Comparison of ENCODE assay signal across 26 cellular contexts in the genomic region with DNA sequence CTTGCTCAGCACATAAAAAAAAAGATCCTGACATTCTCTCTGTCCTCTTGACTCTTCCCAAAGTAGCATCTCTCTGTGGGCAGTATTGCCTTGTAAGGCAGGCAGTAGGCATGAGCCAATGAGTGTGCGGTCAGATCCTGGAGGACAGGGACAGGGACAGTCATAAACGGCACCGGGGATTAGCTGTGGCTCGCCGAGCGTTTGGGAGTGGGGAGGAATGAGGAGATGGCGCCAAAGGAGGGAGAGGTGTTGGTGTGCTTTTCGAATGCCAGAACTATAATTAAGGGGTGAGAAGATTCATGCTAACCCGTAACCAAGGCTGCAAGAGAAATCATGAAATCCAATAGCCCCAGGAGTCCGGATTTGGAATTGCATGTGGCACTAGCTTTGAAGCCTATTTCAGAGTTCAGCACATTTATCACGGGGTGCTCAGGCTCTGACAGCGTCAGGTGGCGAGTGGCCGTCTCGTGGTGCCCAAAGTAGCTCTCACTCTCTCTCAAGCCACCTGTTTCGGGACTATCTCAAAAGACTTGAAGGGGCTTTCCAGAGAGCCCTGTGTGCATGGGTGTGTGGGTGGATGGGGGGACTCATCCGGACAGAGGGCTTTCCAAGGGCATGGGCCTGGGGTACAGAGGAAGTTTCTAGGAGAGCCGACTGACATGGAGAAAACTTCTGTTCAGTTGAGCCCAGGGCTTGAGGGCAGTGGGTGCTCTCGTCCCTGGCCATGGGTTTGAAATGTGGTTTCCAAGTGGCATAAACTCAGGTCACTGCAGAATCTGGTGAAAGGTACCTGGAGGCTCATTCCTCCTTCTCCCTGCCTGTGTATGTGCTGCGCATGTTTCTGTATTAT. TPM values are rescaled to one million over a fixed set of nuclear protein-coding genes. Genes with fewer than 3 reads are reported as not detected.
DNase-seq lines count a peak whose midpoint lies in the region; ATAC-seq and TF ChIP-seq lines count a peak whose summit lies in the region.
"Had no signal": no experiment of that assay in that cellular context is flagged by ENCODE, and none has a peak within 500 bp of the region (broad histone marks: within the 10 kb centered on the region; RNA-seq: fewer than 3 reads in every experiment).

No MANE protein-coding gene starts in this region.

- no peaks in the 10 kb centered on the region for H3K9me3 Mint-ChIP-seq in activated T-cell treated with anti-CD3 and anti-CD28 coated beads, Interleukin-2, amount 50 U/mL, for 24 hours
- H3K9me3 Mint-ChIP-seq in neural progenitor cell, result no peaks in the 10 kb centered on the region
- H3K9me3 Mint-ChIP-seq: activated naive CD4-positive, alpha-beta T cell treated with anti-CD3 and anti-CD28 coated beads, Interleukin-2, amount 10 ng/mL, durations not matched to agents 7 days and 5 days; dendritic cell treated with granulocyte-macrophage colony-stimulating factor and Interleukin-4, amounts not matched to agents 40 ng/mL and 50 ng/mL, for 4 days; T-helper 2 cell treated with Interferon-gamma antibody and Interleukin-4, amounts not matched to agents 5 μg/mL and 100 μg/mL, for 36 hours had no signal

- H3K27me3 Mint-ChIP-seq in activated T-cell treated with anti-CD3 and anti-CD28 coated beads, Interleukin-2, amount 50 U/mL, for 24 hours, result peaks cover 6% of the 10 kb centered on the region
- peaks cover 35% of the 10 kb centered on the region for H3K27me3 Mint-ChIP-seq in neural progenitor cell (ENCODE audit: insufficient read depth, low read depth)
- H3K27me3 Mint-ChIP-seq: activated naive CD4-positive, alpha-beta T cell treated with anti-CD3 and anti-CD28 coated beads, Interleukin-2, amount 10 ng/mL, durations not matched to agents 7 days and 5 days; dendritic cell treated with granulocyte-macrophage colony-stimulating factor and Interleukin-4, amounts not matched to agents 40 ng/mL and 50 ng/mL, for 4 days had no signal

- H4K20me1 ChIP-seq in neural progenitor cell (ENCODE audit: low read depth), result no peaks in the 10 kb centered on the region

- no peak overlapping the region for H3K27ac ChIP-seq in neural progenitor cell
- no peak overlapping the region for H3K27ac ChIP-seq in stomach
- H3K27ac ChIP-seq: C4-2B, cardiac muscle cell, lower lobe of right lung, testis, uterus had no signal

- H2AFZ ChIP-seq in neural progenitor cell (replicated peaks), result no peak overlapping the region

- H3K4me3 ChIP-seq in neural progenitor cell, result no peak overlapping the region
- H3K4me3 ChIP-seq in stomach, result no peak overlapping the region
- H3K4me3 ChIP-seq: cardiac muscle cell, lower lobe of right lung, testis, uterus had no signal

- peaks cover 9% of the 10 kb centered on the region for H3F3A ChIP-seq in neural progenitor cell (ENCODE audit: low read depth)

- H3K4me1 ChIP-seq in neural progenitor cell (peaks cover 11% of the 10 kb centered on the region), stomach (peaks cover 0 to 8% (median 0%) of the 10 kb centered on the region in 4 donors)
- H3K4me1 ChIP-seq: lower lobe of right lung, testis, uterus had no signal

- TF ChIP-seq CTCF in neural progenitor cell (IDR thresholded peaks at IDR 0.05), result no peak
- TF ChIP-seq CTCF in stomach (IDR thresholded peaks at IDR 0.05), result no peak
- no peak for TF ChIP-seq CTCF in GM20000 (IDR thresholded peaks at IDR 0.05; ENCODE audit: extremely low read depth, missing control alignments)

- H3K27ac Mint-ChIP-seq in activated T-cell treated with anti-CD3 and anti-CD28 coated beads, Interleukin-2, amount 50 U/mL, for 24 hours, result no peak overlapping the region
- peak overlapping the region; percentile 88 for H3K27ac Mint-ChIP-seq in neural progenitor cell
- H3K27ac Mint-ChIP-seq: activated naive CD4-positive, alpha-beta T cell treated with anti-CD3 and anti-CD28 coated beads, Interleukin-2, amount 10 ng/mL, durations not matched to agents 7 days and 5 days; dendritic cell treated with granulocyte-macrophage colony-stimulating factor and Interleukin-4, amounts not matched to agents 40 ng/mL and 50 ng/mL, for 4 days; T-helper 2 cell treated with Interferon-gamma antibody and Interleukin-4, amounts not matched to agents 5 μg/mL and 100 μg/mL, for 36 hours had no signal

- H3K4me2 ChIP-seq in neural progenitor cell, result no peak overlapping the region
- H3K4me2 ChIP-seq: SK-N-SH had no signal

- 76 to 83% (median 80%) methylated on average over 20 of the region's 20 CpGs for WGBS in stomach, 5 donors

- H3K36me3 ChIP-seq in neural progenitor cell (no peaks in the 10 kb centered on the region), stomach (no peaks in the 10 kb centered on the region)
- H3K36me3 ChIP-seq: cardiac muscle cell, lower lobe of right lung, uterus had no signal

- H3K9me3 ChIP-seq in neural progenitor cell (ENCODE audit: low read depth) (no peaks in the 10 kb centered on the region), stomach (no peaks in the 10 kb centered on the region)
- H3K9me3 ChIP-seq: lower lobe of right lung, SK-N-SH, testis, uterus had no signal

- H3K9ac ChIP-seq in neural progenitor cell, result no peak overlapping the region
- H3K9ac ChIP-seq: SK-N-SH had no signal

- no peak for ATAC-seq in GM18867 (IDR thresholded peaks at IDR 0.05; ENCODE audit: unreplicated experiment)
- ATAC-seq: lower lobe of right lung had no signal

- no peaks in the 10 kb centered on the region for H3K79me2 ChIP-seq in neural progenitor cell (ENCODE audit: low read depth)

- DNase-seq in activated T-cell treated with anti-CD3 and anti-CD28 coated beads, Interleukin-2, amount 50 U/mL, for 24 hours, result peak; percentile 19
- DNase-seq in activated T-cell treated with anti-CD3 and anti-CD28 coated beads, Interleukin-2, amount 50 U/mL, for 48 hours, result no peak
- peak; percentile 62 for DNase-seq in cerebellum (ENCODE audit: low spot score)
- DNase-seq in neural progenitor cell (ENCODE audit: low spot score), result no peak
- DNase-seq in stomach, result peak; percentile 8
- no peak for DNase-seq in GM20000 (ENCODE audit: low spot score)
- no peak for DNase-seq in A172 (ENCODE audit: low spot score)
- DNase-seq: activated CD4-positive, alpha-beta T cell treated with anti-CD3 and anti-CD28 coated beads for 4 hours; activated naive CD4-positive, alpha-beta T cell treated with anti-CD3 and anti-CD28 coated beads, Interleukin-2, amount 10 ng/mL, durations not matched to agents 7 days and 5 days; Karpas-422; lower lobe of right lung; MV-4-11; NCI-H146; NCI-H748 treated with DMSO at 0.1 percent for 48 hours; stimulated activated CD4-positive, alpha-beta T cell treated with anti-CD3 and anti-CD28 coated beads, Interleukin-4, amount 100 ng/mL, for 4 hours; stimulated activated naive CD4-positive, alpha-beta T cell; testis had no signal

- H3K4me3 Mint-ChIP-seq in activated T-cell treated with anti-CD3 and anti-CD28 coated beads, Interleukin-2, amount 50 U/mL, for 24 hours, result no peak overlapping the region
- peak overlapping the region; percentile 28 for H3K4me3 Mint-ChIP-seq in neural progenitor cell
- H3K4me3 Mint-ChIP-seq: activated naive CD4-positive, alpha-beta T cell treated with anti-CD3 and anti-CD28 coated beads, Interleukin-2, amount 10 ng/mL, durations not matched to agents 7 days and 5 days; dendritic cell treated with granulocyte-macrophage colony-stimulating factor and Interleukin-4, amounts not matched to agents 40 ng/mL and 50 ng/mL, for 4 days; T-helper 2 cell treated with Interferon-gamma antibody and Interleukin-4, amounts not matched to agents 5 μg/mL and 100 μg/mL, for 36 hours had no signal

- H3K27me3 ChIP-seq in neural progenitor cell (no peaks in the 10 kb centered on the region), stomach (peaks cover 0 to 24% (median 0%) of the 10 kb centered on the region in 3 donors)
- H3K27me3 ChIP-seq: cardiac muscle cell, testis, uterus had no signal

- no peak for TF ChIP-seq EP300 in stomach (IDR thresholded peaks at IDR 0.05)

- no peaks in the 10 kb centered on the region for H3K36me3 Mint-ChIP-seq in activated T-cell treated with anti-CD3 and anti-CD28 coated beads, Interleukin-2, amount 50 U/mL, for 24 hours (ENCODE audit: low read depth)
- no peaks in the 10 kb centered on the region for H3K36me3 Mint-ChIP-seq in neural progenitor cell
- H3K36me3 Mint-ChIP-seq: activated naive CD4-positive, alpha-beta T cell treated with anti-CD3 and anti-CD28 coated beads, Interleukin-2, amount 10 ng/mL, durations not matched to agents 7 days and 5 days had no signal

- intact Hi-C loops in stomach (cut with DNase I; ENCODE audit: low total_unique reads), result no loop called here

- no peak for TF ChIP-seq POLR2A in stomach (IDR thresholded peaks at IDR 0.05)

- H3K4me1 Mint-ChIP-seq in activated T-cell treated with anti-CD3 and anti-CD28 coated beads, Interleukin-2, amount 50 U/mL, for 24 hours (ENCODE audit: low read depth), result no peaks in the 10 kb centered on the region
- peaks cover 49% of the 10 kb centered on the region for H3K4me1 Mint-ChIP-seq in neural progenitor cell
- H3K4me1 Mint-ChIP-seq: activated naive CD4-positive, alpha-beta T cell treated with anti-CD3 and anti-CD28 coated beads, Interleukin-2, amount 10 ng/mL, durations not matched to agents 7 days and 5 days had no signal

RNA-seq across cellular contexts. Expression of a gene that starts 47.6 kb away (rescaled TPM):
- total RNA-seq in cerebellum (580 TPM), neural progenitor cell (ENCODE audit: low replicate concordance) (7.3 and 10.6 TPM in 2 replicates), stomach (100 to 1,000 TPM in 3 of 5 donors, 10 to 100 TPM in 2; 26.4 to 390 (median 124) TPM)
- 100 to 1,000 TPM in 1 of 3 donors, 10 to 100 TPM in 2; 13.4 to 131 (median 30.6) TPM for polyA plus RNA-seq in stomach
- not detected in 2 replicates for total RNA-seq in A172 (2014; rRNA removed; shearing (Covaris generic))
- total RNA-seq: cardiac muscle cell had no signal
- polyA plus RNA-seq: cardiac muscle cell, SK-N-SH had no signal

RNA-seq across cellular contexts. Expression of a gene that starts 51.6 kb away (rescaled TPM):
- total RNA-seq in cerebellum (0.54 TPM), neural progenitor cell (ENCODE audit: low replicate concordance) (312 and 1,018 TPM in 2 replicates), stomach (10 to 100 TPM in 1 of 5 donors, not detected in 4; 24.6 TPM)
- polyA plus RNA-seq in stomach, result 1 to 10 TPM in 1 of 3 donors, under 1 TPM in 2; 0.05 to 6.7 (median 0.19) TPM
- total RNA-seq in A172 (2014; rRNA removed; shearing (Covaris generic)), result not detected in 2 replicates
- total RNA-seq: lower lobe of right lung, renal cortical epithelial cell had no signal
- polyA plus RNA-seq: keratinocyte had no signal

Comparison
In these comparisons a context has a peak if more than half of its experiments do, and no peak if none do; other contexts are left out.
1. DNase-seq: peak in activated T-cell treated with anti-CD3 and anti-CD28 coated beads, Interleukin-2, amount 50 U/mL, for 24 hours (single experiment), cerebellum (single experiment) and stomach (single experiment); none in activated T-cell treated with anti-CD3 and anti-CD28 coated beads, Interleukin-2, amount 50 U/mL, for 48 hours (0 of 2), neural progenitor cell (single experiment), GM20000 (single experiment) and A172 (single experiment).
2. RNA of a gene that starts 51.6 kb away (total RNA-seq): 312 to 1,018 TPM in neural progenitor cell; 0.54 TPM in cerebellum (single experiment), 24.6 TPM in stomach and not detected in A172; every median in the first group is over 10 times any median in the second.